ENCODE assay signal across 19 cellular contexts in the genomic region with DNA sequence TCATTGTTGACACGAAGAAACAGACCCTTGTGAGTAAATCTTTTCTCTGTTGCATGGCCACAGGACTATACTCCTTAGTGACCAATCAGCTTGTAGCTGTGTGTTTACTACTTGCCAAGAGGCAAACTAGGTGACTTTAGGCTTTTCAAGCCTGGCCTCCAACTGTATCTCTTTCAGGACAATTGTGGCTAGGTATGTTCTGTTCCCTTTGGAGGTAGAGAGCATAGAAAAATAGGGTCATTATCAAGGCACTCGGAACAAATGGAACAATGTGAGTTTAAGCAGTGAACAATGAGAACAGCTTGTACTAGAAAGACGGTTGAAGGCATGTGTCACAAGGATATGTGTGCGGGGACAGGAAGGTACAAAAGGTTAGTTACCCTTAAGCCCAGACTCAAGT. TPM values are rescaled to one million over a fixed set of nuclear protein-coding genes. Genes with fewer than 3 reads are reported as not detected.
DNase-seq lines count a peak whose midpoint lies in the region; ATAC-seq and TF ChIP-seq lines count a peak whose summit lies in the region.
"Had no signal": no experiment of that assay in that cellular context is flagged by ENCODE, and none has a peak within 500 bp of the region (broad histone marks: within the 10 kb centered on the region; RNA-seq: fewer than 3 reads in every experiment).

No MANE protein-coding gene starts in this region.

- peak overlapping the region; percentile 58 for H3K27ac Mint-ChIP-seq in dendritic cell treated with granulocyte-macrophage colony-stimulating factor and Interleukin-4, amounts not matched to agents 40 ng/mL and 50 ng/mL, for 4 days
- no peak overlapping the region for H3K27ac Mint-ChIP-seq in naive thymus-derived CD8-positive, alpha-beta T cell
- H3K27ac Mint-ChIP-seq in T-cell = no peak overlapping the region
- H3K27ac Mint-ChIP-seq: HFFc6, IgD-negative memory B cell had no signal

- 85% methylated on average over 4 of the region's 4 CpGs for WGBS in right cardiac atrium

- peaks cover 13% of the 10 kb centered on the region for H3K4me1 ChIP-seq in left ventricle myocardium inferior
- no peaks in the 10 kb centered on the region for H3K4me1 ChIP-seq in right cardiac atrium (ENCODE audit: control insufficient read depth, insufficient read depth, low read length)
- H3K4me1 ChIP-seq: BE2C had no signal

- ATAC-seq in right cardiac atrium = no peak
- no peak for ATAC-seq in naive thymus-derived CD8-positive, alpha-beta T cell
- no peak for ATAC-seq in T-cell (replicated peaks in 1 of 4)
- ATAC-seq in GM21390 (IDR thresholded peaks at IDR 0.05; ENCODE audit: unreplicated experiment) = no peak
- ATAC-seq: HCT116, HepG2 had no signal

- DNase-seq in left ventricle myocardium inferior = no peak
- DNase-seq in right cardiac atrium = no peak
- no peak for DNase-seq in substantia nigra (lab: John Stamatoyannopoulos, UW)
- DNase-seq in naive thymus-derived CD8-positive, alpha-beta T cell = no peak
- no peak for DNase-seq in T-cell
- DNase-seq: ACHN; BE2C; C1 segment of cervical spinal cord; CD4-positive, CD25-positive, alpha-beta regulatory T cell; CD8-positive, alpha-beta memory T cell; COR-L47; GOT3; H7; HFFc6 had no signal

- no peak for TF ChIP-seq CTCF in left ventricle myocardium inferior (IDR thresholded peaks at IDR 0.05; ENCODE audit: borderline replicate concordance)

- H3K36me3 Mint-ChIP-seq in dendritic cell treated with granulocyte-macrophage colony-stimulating factor and Interleukin-4, amounts not matched to agents 40 ng/mL and 50 ng/mL, for 4 days (ENCODE audit: low read depth) = peaks cover 81% of the 10 kb centered on the region
- peaks cover 8 to 46% (median 23%) of the 10 kb centered on the region in 3 donors for H3K36me3 Mint-ChIP-seq in naive thymus-derived CD8-positive, alpha-beta T cell
- H3K36me3 Mint-ChIP-seq in T-cell = peaks cover 20% of the 10 kb centered on the region

- H3K4me3 Mint-ChIP-seq in dendritic cell treated with granulocyte-macrophage colony-stimulating factor and Interleukin-4, amounts not matched to agents 40 ng/mL and 50 ng/mL, for 4 days = no peak overlapping the region
- no peak overlapping the region for H3K4me3 Mint-ChIP-seq in naive thymus-derived CD8-positive, alpha-beta T cell
- H3K4me3 Mint-ChIP-seq in T-cell = no peak overlapping the region
- H3K4me3 Mint-ChIP-seq: CD4-positive, CD25-positive, alpha-beta regulatory T cell; CD8-positive, alpha-beta memory T cell; HFFc6; IgD-negative memory B cell had no signal

- peak overlapping the region; percentile 29 for H3K27ac ChIP-seq in left ventricle myocardium inferior (replicated peaks)
- H3K27ac ChIP-seq in right cardiac atrium (ENCODE audit: low read length) = no peak overlapping the region
- H3K27ac ChIP-seq in substantia nigra (ENCODE audit: low read depth, low read length, poor library complexity, severe bottlenecking) = peak overlapping the region; percentile 69

- H3K36me3 ChIP-seq in left ventricle myocardium inferior = peaks cover 10% of the 10 kb centered on the region
- H3K36me3 ChIP-seq: BE2C had no signal

- H3K9me3 Mint-ChIP-seq in dendritic cell treated with granulocyte-macrophage colony-stimulating factor and Interleukin-4, amounts not matched to agents 40 ng/mL and 50 ng/mL, for 4 days = no peaks in the 10 kb centered on the region
- no peaks in the 10 kb centered on the region for H3K9me3 Mint-ChIP-seq in naive thymus-derived CD8-positive, alpha-beta T cell
- no peaks in the 10 kb centered on the region for H3K9me3 Mint-ChIP-seq in T-cell
- H3K9me3 Mint-ChIP-seq: CD4-positive, CD25-positive, alpha-beta regulatory T cell; CD8-positive, alpha-beta memory T cell; HFFc6; IgD-negative memory B cell had no signal

- H3K4me1 Mint-ChIP-seq in dendritic cell treated with granulocyte-macrophage colony-stimulating factor and Interleukin-4, amounts not matched to agents 40 ng/mL and 50 ng/mL, for 4 days (ENCODE audit: low read depth) = peaks cover 77% of the 10 kb centered on the region
- H3K4me1 Mint-ChIP-seq in naive thymus-derived CD8-positive, alpha-beta T cell = peaks cover 9 to 15% (median 10%) of the 10 kb centered on the region in 4 donors
- H3K4me1 Mint-ChIP-seq in T-cell = peaks cover 10 to 16% (median 12%) of the 10 kb centered on the region in 3 donors

- POLR2A ChIA-PET in naive thymus-derived CD8-positive, alpha-beta T cell (lab: Charles Lee) = no interaction called here
- POLR2A ChIA-PET in T-cell (lab: Charles Lee) = no interaction called here

- no peaks in the 10 kb centered on the region for H3K27me3 Mint-ChIP-seq in dendritic cell treated with granulocyte-macrophage colony-stimulating factor and Interleukin-4, amounts not matched to agents 40 ng/mL and 50 ng/mL, for 4 days
- H3K27me3 Mint-ChIP-seq in naive thymus-derived CD8-positive, alpha-beta T cell = no peaks in the 10 kb centered on the region
- H3K27me3 Mint-ChIP-seq in T-cell = no peaks in the 10 kb centered on the region
- H3K27me3 Mint-ChIP-seq: CD4-positive, CD25-positive, alpha-beta regulatory T cell; CD8-positive, alpha-beta memory T cell; IgD-negative memory B cell had no signal

- CTCF ChIA-PET in T-cell (lab: Charles Lee) = no interaction called here

- intact Hi-C loops in left ventricle myocardium inferior (cut with micrococcal nuclease) (no loop called here), right cardiac atrium (cut with DNase I) (no loop called here)
- intact Hi-C loops in dendritic cell treated with granulocyte-macrophage colony-stimulating factor and Interleukin-4, amounts not matched to agents 40 ng/mL and 50 ng/mL, for 4 days (cut with micrococcal nuclease) = no loop called here

- H3K9me3 ChIP-seq in left ventricle myocardium inferior (replicated peaks) = no peaks in the 10 kb centered on the region
- H3K9me3 ChIP-seq in right cardiac atrium (ENCODE audit: control insufficient read depth, low read length) = no peaks in the 10 kb centered on the region
- H3K9me3 ChIP-seq: BE2C had no signal

- H3K4me3 ChIP-seq in left ventricle myocardium inferior (no peak overlapping the region), right cardiac atrium (ENCODE audit: low read length) (no peak overlapping the region)

- no peaks in the 10 kb centered on the region for H3K27me3 ChIP-seq in left ventricle myocardium inferior (ENCODE audit: low read depth)
- no peaks in the 10 kb centered on the region for H3K27me3 ChIP-seq in right cardiac atrium (ENCODE audit: control insufficient read depth, insufficient read depth)
- H3K27me3 ChIP-seq: BE2C had no signal

RNA-seq across cellular contexts. Expression of a gene that starts 48.1 kb away (rescaled TPM):
- total RNA-seq in left ventricle myocardium inferior (not detected), right cardiac atrium (not detected), T-cell (not detected)
- polyA plus RNA-seq in right cardiac atrium = 0.02 TPM
- not detected for total RNA-seq in naive thymus-derived CD8-positive, alpha-beta T cell
- polyA plus RNA-seq in naive thymus-derived CD8-positive, alpha-beta T cell = under 1 TPM in 1 of 3 donors, not detected in 2; 0.11 TPM
- total RNA-seq: CD4-positive, CD25-positive, alpha-beta regulatory T cell; CD8-positive, alpha-beta memory T cell; H7; HepG2; HFFc6 had no signal
- polyA plus RNA-seq: CD8-positive, alpha-beta memory T cell; HepG2; IgD-negative memory B cell had no signal
